28 cellular contexts compared by ENCODE assay signal in the genomic region with DNA sequence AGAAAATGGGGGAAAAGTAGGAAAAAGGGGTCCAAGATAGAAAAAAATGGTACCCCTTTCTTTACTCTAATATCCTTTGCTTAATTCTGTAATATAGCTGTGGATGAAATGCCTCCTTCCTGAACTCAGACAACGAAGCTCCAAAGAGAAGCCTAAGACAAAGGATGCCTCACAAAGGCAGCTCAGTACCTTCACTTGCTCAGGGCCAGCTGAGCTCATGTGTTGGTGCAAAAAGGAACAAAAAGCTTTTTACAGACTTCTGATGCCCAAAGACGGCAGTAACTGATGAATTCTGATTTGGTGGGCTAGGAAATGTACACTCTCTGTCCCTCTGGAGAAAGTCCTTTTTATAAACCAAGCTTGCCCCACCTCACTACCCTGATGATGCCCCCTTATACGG.
"Had no signal": no experiment of that assay in that cellular context is flagged by ENCODE, and none has a peak within 500 bp of the region (broad histone marks: within the 10 kb centered on the region; RNA-seq: fewer than 3 reads in every experiment).

No MANE protein-coding gene starts in this region.

- H3K4me3 ChIP-seq: breast epithelium, colonic mucosa, gastroesophageal sphincter, pancreas, thyroid gland, upper lobe of left lung, vagina had no signal

- H3K4me3 Mint-ChIP-seq: activated naive CD8-positive, alpha-beta T cell treated with anti-CD3 and anti-CD28 coated beads for 36 hours; effector memory CD8-positive, alpha-beta T cell; memory B cell; naive thymus-derived CD8-positive, alpha-beta T cell; T-helper 17 cell had no signal

- DNase-seq: activated CD4-positive, alpha-beta T cell treated with anti-CD3 and anti-CD28 coated beads for 48 hours; activated CD4-positive, alpha-beta T cell treated with anti-CD3 and anti-CD28 coated beads, Interleukin-2, amount 50 U/mL, for 48 hours; activated CD8-positive, alpha-beta memory T cell treated with anti-CD3 and anti-CD28 coated beads for 24 hours; activated effector memory CD4-positive, alpha-beta T cell treated with Interleukin-2 at 50 U/mL for 16 hours; activated naive CD4-positive, alpha-beta T cell treated with Interleukin-2 at 50 U/mL for 16 hours; activated naive CD8-positive, alpha-beta T cell treated with anti-CD3 and anti-CD28 coated beads for 36 hours; amniotic stem cell; colonic mucosa; effector memory CD8-positive, alpha-beta T cell; erythroblast; kidney; naive thymus-derived CD8-positive, alpha-beta T cell; pancreas; right cardiac atrium; SK-N-SH; stimulated activated CD4-positive, alpha-beta T cell treated with anti-CD3 and anti-CD28 coated beads, Interleukin-2, amount 100 ng/mL, for 48 hours; stimulated activated naive CD8-positive, alpha-beta T cell treated with anti-CD3 and anti-CD28 coated beads, Interleukin-15, Interleukin-2, amounts not matched to agents 100 U/mL and 50 U/mL, for 24 hours; SW 1271; T-helper 17 cell; T1000; thyroid gland; upper lobe of left lung; WERI-Rb-1 had no signal

- H3K9me3 Mint-ChIP-seq: effector memory CD8-positive, alpha-beta T cell; memory B cell had no signal

- H3K4me1 ChIP-seq: breast epithelium, colonic mucosa, gastroesophageal sphincter, pancreas, thyroid gland, upper lobe of left lung, vagina had no signal

- ATAC-seq: activated CD4-positive, CD25-positive, alpha-beta regulatory T cell treated with anti-CD3 and anti-CD28 coated beads, Interleukin-2, amount 50 U/mL, for 24 hours; effector memory CD8-positive, alpha-beta T cell; gastroesophageal sphincter; naive thymus-derived CD8-positive, alpha-beta T cell; pancreas; right cardiac atrium; stimulated activated naive CD8-positive, alpha-beta T cell treated with anti-CD3 and anti-CD28 coated beads, Interleukin-15, Interleukin-2, amounts not matched to agents 100 U/mL and 50 U/mL, for 24 hours; T-helper 17 cell had no signal

- H3K27me3 ChIP-seq: breast epithelium, colonic mucosa, gastroesophageal sphincter, pancreas, thyroid gland, upper lobe of left lung, vagina had no signal

- H3K9me3 ChIP-seq: breast epithelium, colonic mucosa, gastroesophageal sphincter, pancreas, SK-N-SH, thyroid gland, upper lobe of left lung, vagina had no signal

- H3K27ac ChIP-seq: breast epithelium, colonic mucosa, gastroesophageal sphincter, pancreas, thyroid gland, upper lobe of left lung, vagina, WERI-Rb-1 had no signal

- H3K36me3 ChIP-seq: breast epithelium, colonic mucosa, pancreas, vagina had no signal

- H3K4me1 Mint-ChIP-seq: memory B cell had no signal

- H3K27ac Mint-ChIP-seq: activated naive CD8-positive, alpha-beta T cell treated with anti-CD3 and anti-CD28 coated beads for 36 hours; memory B cell; naive thymus-derived CD8-positive, alpha-beta T cell; T-helper 17 cell had no signal
